In the genomic region with DNA sequence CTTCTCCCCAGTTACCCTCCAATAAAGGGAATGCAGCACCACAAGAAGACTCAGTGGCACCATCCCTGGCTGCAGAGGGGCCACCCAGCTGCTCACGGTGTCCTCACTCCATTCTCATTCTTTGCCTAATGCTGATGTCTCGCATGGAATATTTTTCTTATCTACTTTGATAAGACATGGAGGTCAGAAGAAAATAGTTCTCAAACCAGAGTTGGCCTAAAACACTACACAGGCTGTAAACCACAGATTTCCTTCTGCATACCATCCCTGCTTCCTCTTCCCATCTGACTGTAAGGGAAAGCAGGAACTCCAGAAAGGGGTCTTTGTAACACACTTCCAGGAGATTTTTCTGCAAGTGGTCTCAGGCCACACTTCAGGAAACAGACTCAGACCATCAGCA, we compare ENCODE assay signal across 1 cellular context.
TF ChIP-seq lines count a peak whose summit lies in the region.

No MANE protein-coding gene starts in this region.

TF ChIP-seq in endothelial cell of umbilical vein, 7 proteins besides CTCF, POLR2A, EP300 and RAD21 (continued from another document):
- TF ChIP-seq FOS (IDR thresholded peaks at IDR 0.05; ENCODE audit: borderline replicate concordance, insufficient read depth, low read length) = no peak
- TF ChIP-seq, protein P1, sequence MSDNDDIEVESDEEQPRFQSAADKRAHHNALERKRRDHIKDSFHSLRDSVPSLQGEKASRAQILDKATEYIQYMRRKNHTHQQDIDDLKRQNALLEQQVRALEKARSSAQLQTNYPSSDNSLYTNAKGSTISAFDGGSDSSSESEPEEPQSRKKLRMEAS (IDR thresholded peaks at IDR 0.05; ENCODE audit: insufficient read depth, insufficient read length) = no peak
- TF ChIP-seq MYC (IDR thresholded peaks at IDR 0.05; ENCODE audit: low read depth, low read length) = no peak
- no peak for TF ChIP-seq JUN (IDR thresholded peaks at IDR 0.05; ENCODE audit: borderline replicate concordance, insufficient read depth, insufficient read length, low read depth)
- TF ChIP-seq GATA2 (IDR thresholded peaks at IDR 0.05; ENCODE audit: insufficient read depth, insufficient read length, low read depth, low read length) = no peak
- no peak for TF ChIP-seq POLR2AphosphoS5 (IDR thresholded peaks at IDR 0.05; ENCODE audit: insufficient read depth, low read depth, low read length)
